ENCODE assay signal across 8 cellular contexts in the genomic region with DNA sequence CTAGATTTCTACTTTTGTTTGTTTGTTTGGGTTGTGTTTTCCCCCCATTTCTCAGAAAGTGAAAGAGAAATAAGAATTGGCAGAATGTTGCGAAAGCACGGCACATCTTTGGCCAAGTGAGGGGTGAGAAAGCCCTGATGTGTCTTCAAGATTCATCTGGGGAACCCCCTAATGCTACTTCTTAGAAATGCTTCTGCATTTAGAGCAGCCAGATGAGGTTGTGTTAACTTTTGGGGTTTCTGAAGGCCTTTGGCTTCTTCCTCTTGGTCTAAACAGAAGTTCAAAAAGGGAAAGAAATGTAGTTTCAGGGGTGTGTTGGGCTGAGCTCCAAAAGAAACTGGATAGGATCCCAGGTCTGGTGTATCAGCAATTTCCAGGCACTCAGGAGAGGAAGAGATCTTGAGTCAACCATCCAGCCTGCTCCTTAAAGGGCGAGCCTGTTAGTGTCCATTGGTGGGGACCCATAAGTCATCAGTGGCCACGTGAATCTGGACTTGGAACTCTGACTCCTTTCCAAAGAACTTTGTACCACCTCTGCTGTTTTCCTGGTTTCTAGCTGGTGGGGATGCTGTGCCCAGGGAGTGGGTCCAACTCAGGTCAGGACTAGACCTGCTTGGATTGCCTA. TPM values are rescaled to one million over a fixed set of nuclear protein-coding genes. Genes with fewer than 3 reads are reported as not detected.
A peak's percentile ranks its signal among the peaks of the same experiment; 100 is the strongest.
DNase-seq lines count a peak whose midpoint lies in the region; ATAC-seq and TF ChIP-seq lines count a peak whose summit lies in the region.

No MANE protein-coding gene starts in this region.

- DNase-seq in activated CD4-positive, alpha-beta T cell treated with anti-CD3 and anti-CD28 coated beads for 1 hour: peak; percentile 24
- DNase-seq in effector memory CD8-positive, alpha-beta T cell: peak; percentile 63 to 68 (median 64)
- peak; percentile 35 to 57 (median 44) for DNase-seq in ovary
- DNase-seq in H7: no peak
- DNase-seq in NCI-H1417 (lab: John Stamatoyannopoulos, UW): no peak

- H3K9me3 Mint-ChIP-seq in effector memory CD8-positive, alpha-beta T cell: no peaks in the 10 kb centered on the region

- peaks cover 0 to 7% (median 0%) of the 10 kb centered on the region in 11 experiments; a peak in 1 of 22 replicates for H3K9me3 ChIP-seq in BLaER1 treated with 17β-estradiol and CSF1 and Interleukin-3, amounts not matched to agents 10 nM and 100 nM (replicated peaks in 1 of 11)
- H3K9me3 ChIP-seq in ovary: no peaks in the 10 kb centered on the region

- intact Hi-C loops in ovary (cut with DNase I): no loop called here

- ATAC-seq in GM19397 (IDR thresholded peaks at IDR 0.05; ENCODE audit: unreplicated experiment): peak; percentile 51
- peak; percentile 72 for ATAC-seq in HG03442 (IDR thresholded peaks at IDR 0.05; ENCODE audit: unreplicated experiment)
- peak; percentile 89 for ATAC-seq in effector memory CD8-positive, alpha-beta T cell (replicated peaks)

- peak overlapping the region; percentile 86 to 94 for H3K4me3 Mint-ChIP-seq in effector memory CD8-positive, alpha-beta T cell

- peak overlapping the region; percentile 39 to 92 (median 84); a peak in 19 of 22 replicates for H3K27ac ChIP-seq in BLaER1 treated with 17β-estradiol and CSF1 and Interleukin-3, amounts not matched to agents 10 nM and 100 nM
- peak overlapping the region in 1 of 2 donors; percentile 54 for H3K27ac ChIP-seq in ovary

- H4K20me1 ChIP-seq in BLaER1 treated with 17β-estradiol and CSF1 and Interleukin-3, amounts not matched to agents 10 nM and 100 nM: peaks cover 3 to 63% (median 12%) of the 10 kb centered on the region in 11 experiments; a peak in 20 of 22 replicates

- H3K4me1 Mint-ChIP-seq in effector memory CD8-positive, alpha-beta T cell (ENCODE audit: low read depth in 2 of 2): peaks cover 63 to 68% of the 10 kb centered on the region in 2 donors

- TF ChIP-seq POLR2A in ovary (IDR thresholded peaks at IDR 0.05): no peak

- peaks cover 72% of the 10 kb centered on the region for H3K36me3 Mint-ChIP-seq in effector memory CD8-positive, alpha-beta T cell (ENCODE audit: insufficient read depth)

- 8 to 15% (median 10%) methylated on average over 4 of the region's 4 CpGs for WGBS in ovary, 3 donors

- no peak for TF ChIP-seq CTCF in ovary (IDR thresholded peaks at IDR 0.05)

- peak overlapping the region; percentile 95 to 96 for H3K27ac Mint-ChIP-seq in effector memory CD8-positive, alpha-beta T cell

- peaks cover 0 to 47% (median 16%) of the 10 kb centered on the region in 11 experiments; a peak in 15 of 22 replicates for H3K36me3 ChIP-seq in BLaER1 treated with 17β-estradiol and CSF1 and Interleukin-3, amounts not matched to agents 10 nM and 100 nM
- H3K36me3 ChIP-seq in ovary: no peaks in the 10 kb centered on the region
- peaks cover 22% of the 10 kb centered on the region for H3K36me3 ChIP-seq in H7 (replicated peaks; ENCODE audit: control insufficient read depth, insufficient read depth, low read length)

- H3K4me1 ChIP-seq in BLaER1 treated with 17β-estradiol and CSF1 and Interleukin-3, amounts not matched to agents 10 nM and 100 nM: peaks cover 46 to 96% (median 67%) of the 10 kb centered on the region in 10 experiments
- H3K4me1 ChIP-seq in ovary (ENCODE audit: insufficient read depth): peaks cover 16% of the 10 kb centered on the region

- TF ChIP-seq EP300 in ovary (IDR thresholded peaks at IDR 0.05): no peak

- peak overlapping the region in 9 of 11 experiments; percentile 42 to 93 (median 69); a peak in 17 of 22 replicates for H3K9ac ChIP-seq in BLaER1 treated with 17β-estradiol and CSF1 and Interleukin-3, amounts not matched to agents 10 nM and 100 nM

- peak overlapping the region in 4 of 10 experiments; percentile 12 to 36 (median 22); a peak in 6 of 20 replicates for H3K4me3 ChIP-seq in BLaER1 treated with 17β-estradiol and CSF1 and Interleukin-3, amounts not matched to agents 10 nM and 100 nM
- H3K4me3 ChIP-seq in ovary (no peak overlapping the region), H7 (ENCODE audit: insufficient read depth, low read depth, low read length) (no peak overlapping the region)

- no peaks in the 10 kb centered on the region for H3K27me3 Mint-ChIP-seq in effector memory CD8-positive, alpha-beta T cell

- H3K4me2 ChIP-seq in BLaER1 treated with 17β-estradiol and CSF1 and Interleukin-3, amounts not matched to agents 10 nM and 100 nM: peak overlapping the region; percentile 63 to 100 (median 97)

- peaks cover 0 to 33% (median 28%) of the 10 kb centered on the region in 11 experiments; a peak in 18 of 22 replicates for H3K27me3 ChIP-seq in BLaER1 treated with 17β-estradiol and CSF1 and Interleukin-3, amounts not matched to agents 10 nM and 100 nM
- H3K27me3 ChIP-seq in ovary (no peaks in the 10 kb centered on the region), H7 (ENCODE audit: control insufficient read depth, insufficient read depth, low read length) (no peaks in the 10 kb centered on the region)

RNA-seq across cellular contexts. Expression of gene DUSP5, which starts 6.5 kb away (rescaled TPM):
- 10 to 100 TPM in 3 of 7 donors, 1 to 10 TPM in 4; 2.5 to 21.6 (median 6.2) TPM for total RNA-seq in ovary
- polyA plus RNA-seq in ovary: 10 to 100 TPM in 1 of 2 donors, 1 to 10 TPM in 1; 5.4 to 11.2 TPM
- 24.9 and 25.1 TPM in 2 replicates for total RNA-seq in H7 (2014; rRNA removed; shearing (Covaris generic))

Comparison
In these comparisons a context has a peak if more than half of its experiments do, and no peak if none do; other contexts are left out.
1. DNase-seq: peak in activated CD4-positive, alpha-beta T cell treated with anti-CD3 and anti-CD28 coated beads for 1 hour (single experiment), effector memory CD8-positive, alpha-beta T cell (3 of 3) and ovary (5 of 5); none in H7 (single experiment) and NCI-H1417 (0 of 3).
2. Peak in every context shown above with its lines, with median percentiles within 50 percentile points of each other: ATAC-seq.